In the genomic region with DNA sequence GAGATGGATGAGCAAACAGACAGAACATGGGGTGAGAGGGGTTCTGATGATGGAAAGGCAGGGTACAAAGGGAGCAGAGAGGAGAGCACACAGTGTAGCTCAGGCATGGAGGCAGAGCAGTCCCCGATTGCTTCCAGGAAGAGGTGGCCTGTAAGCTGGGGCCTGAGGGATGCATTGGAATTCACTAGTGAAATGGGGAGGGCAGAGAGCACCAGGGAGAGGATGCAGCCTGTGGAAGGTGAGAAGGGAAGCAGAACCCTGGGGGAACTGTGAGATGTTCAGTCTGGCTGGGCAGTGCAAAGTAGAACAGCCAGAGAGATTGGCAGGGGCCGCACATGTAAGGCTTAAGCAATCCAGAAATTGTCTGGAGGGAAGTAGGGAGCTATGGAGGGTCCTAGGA, we compare ENCODE assay signal across 25 cellular contexts. TPM values are rescaled to one million over a fixed set of nuclear protein-coding genes. Genes with fewer than 3 reads are reported as not detected.
A peak's percentile ranks its signal among the peaks of the same experiment; 100 is the strongest.
DNase-seq lines count a peak whose midpoint lies in the region; ATAC-seq lines count a peak whose summit lies in the region.
"Had no signal": no experiment of that assay in that cellular context is flagged by ENCODE, and none has a peak within 500 bp of the region (broad histone marks: within the 10 kb centered on the region; RNA-seq: fewer than 3 reads in every experiment).

No MANE protein-coding gene starts in this region.

- no peak overlapping the region for H3K4me3 ChIP-seq in mesodermal cell (ENCODE audit: extremely low read depth, insufficient read depth, low read length, poor library complexity, severe bottlenecking)
- H3K4me3 ChIP-seq: lower lobe of right lung had no signal

- peaks cover 29% of the 10 kb centered on the region for H3K36me3 ChIP-seq in mesodermal cell (ENCODE audit: control insufficient read depth, insufficient read depth, low read length)

- no peaks in the 10 kb centered on the region for H3K9me3 ChIP-seq in mesodermal cell (ENCODE audit: control insufficient read depth, low read length)
- H3K9me3 ChIP-seq: lower lobe of right lung had no signal

- H3K36me3 Mint-ChIP-seq in activated T-cell treated with anti-CD3 and anti-CD28 coated beads, Interleukin-2, amount 50 U/mL, for 24 hours (ENCODE audit: low read depth), result no peaks in the 10 kb centered on the region
- H3K36me3 Mint-ChIP-seq in activated T-cell treated with anti-CD3 and anti-CD28 coated beads, Interleukin-2, amount 50 U/mL, for 72 hours (ENCODE audit: insufficient read depth in 2 of 2), result no peaks in the 10 kb centered on the region
- H3K36me3 Mint-ChIP-seq in central memory CD8-positive, alpha-beta T cell (ENCODE audit: insufficient read depth), result peaks cover under 1% of the 10 kb centered on the region
- peaks cover 13 to 16% of the 10 kb centered on the region in 2 donors for H3K36me3 Mint-ChIP-seq in stimulated activated naive B cell treated with anti-CD40 and anti-IgM and Interleukin-4, amounts not matched to agents 10 μg/mL and 1 μg/mL and 100 μg/mL, for 72 hours
- H3K36me3 Mint-ChIP-seq: activated naive CD4-positive, alpha-beta T cell treated with anti-CD3 and anti-CD28 coated beads, Interleukin-2, amount 50 U/mL, for 24 hours; naive B cell had no signal

- no peak for DNase-seq in activated T-cell treated with anti-CD3 and anti-CD28 coated beads, Interleukin-2, amount 50 U/mL, for 24 hours
- no peak for DNase-seq in activated T-cell treated with anti-CD3 and anti-CD28 coated beads, Interleukin-2, amount 50 U/mL, for 72 hours
- no peak for DNase-seq in central memory CD8-positive, alpha-beta T cell (ENCODE audit: low spot score in 2 of 2)
- DNase-seq in stimulated activated naive B cell treated with anti-CD40 and anti-IgM and Interleukin-4, amounts not matched to agents 10 μg/mL and 1 μg/mL and 100 μg/mL, for 72 hours, result no peak
- DNase-seq in NCI-H2107 treated with DMSO at 0.1 percent for 48 hours (lab: John Stamatoyannopoulos, UW; ENCODE audit: unreplicated experiment) (no peak), DMS153 treated with DMSO at 0.1 percent for 48 hours (lab: John Stamatoyannopoulos, UW; ENCODE audit: unreplicated experiment) (no peak)
- DNase-seq: activated CD4-positive, alpha-beta T cell treated with anti-CD3 and anti-CD28 coated beads, Interleukin-2, amount 50 U/mL, for 48 hours; AML-193; COR-L47; hypothalamus; lower lobe of right lung; naive B cell; NCI-H2107; NCI-H524; T-helper 9 cell; trophoblast cell had no signal

- no peak overlapping the region for H3K4me3 Mint-ChIP-seq in activated T-cell treated with anti-CD3 and anti-CD28 coated beads, Interleukin-2, amount 50 U/mL, for 24 hours
- no peak overlapping the region for H3K4me3 Mint-ChIP-seq in activated T-cell treated with anti-CD3 and anti-CD28 coated beads, Interleukin-2, amount 50 U/mL, for 72 hours
- H3K4me3 Mint-ChIP-seq in central memory CD8-positive, alpha-beta T cell, result no peak overlapping the region
- H3K4me3 Mint-ChIP-seq in stimulated activated naive B cell treated with anti-CD40 and anti-IgM and Interleukin-4, amounts not matched to agents 10 μg/mL and 1 μg/mL and 100 μg/mL, for 72 hours, result no peak overlapping the region
- H3K4me3 Mint-ChIP-seq: activated naive CD4-positive, alpha-beta T cell treated with anti-CD3 and anti-CD28 coated beads, Interleukin-2, amount 50 U/mL, for 24 hours; naive B cell; stimulated activated naive CD8-positive, alpha-beta T cell treated with anti-CD3 and anti-CD28 coated beads, Interleukin-15, Interleukin-2, amounts not matched to agents 100 ng/mL and 50 ng/mL, for 24 hours; WTC11 had no signal

- H3K27me3 Mint-ChIP-seq in activated T-cell treated with anti-CD3 and anti-CD28 coated beads, Interleukin-2, amount 50 U/mL, for 24 hours, result no peaks in the 10 kb centered on the region
- no peaks in the 10 kb centered on the region for H3K27me3 Mint-ChIP-seq in activated T-cell treated with anti-CD3 and anti-CD28 coated beads, Interleukin-2, amount 50 U/mL, for 72 hours (ENCODE audit: low read depth)
- no peaks in the 10 kb centered on the region for H3K27me3 Mint-ChIP-seq in central memory CD8-positive, alpha-beta T cell
- H3K27me3 Mint-ChIP-seq in stimulated activated naive B cell treated with anti-CD40 and anti-IgM and Interleukin-4, amounts not matched to agents 10 μg/mL and 1 μg/mL and 100 μg/mL, for 72 hours, result no peaks in the 10 kb centered on the region
- H3K27me3 Mint-ChIP-seq: activated naive CD4-positive, alpha-beta T cell treated with anti-CD3 and anti-CD28 coated beads, Interleukin-2, amount 50 U/mL, for 24 hours; naive B cell; stimulated activated naive CD8-positive, alpha-beta T cell treated with anti-CD3 and anti-CD28 coated beads, Interleukin-15, Interleukin-2, amounts not matched to agents 100 ng/mL and 50 ng/mL, for 24 hours had no signal

- 94 to 96% methylated on average over 2 of the region's 2 CpGs for WGBS in mesodermal cell (ENCODE audit: insufficient coverage in 2 of 2), 2 experiments

- H3K27ac ChIP-seq in mesodermal cell (ENCODE audit: low read depth, low read length, severe bottlenecking), result peak overlapping the region; percentile 25
- H3K27ac ChIP-seq: 22Rv1, lower lobe of right lung had no signal

- no peaks in the 10 kb centered on the region for H3K9me3 Mint-ChIP-seq in activated T-cell treated with anti-CD3 and anti-CD28 coated beads, Interleukin-2, amount 50 U/mL, for 24 hours
- no peaks in the 10 kb centered on the region for H3K9me3 Mint-ChIP-seq in activated T-cell treated with anti-CD3 and anti-CD28 coated beads, Interleukin-2, amount 50 U/mL, for 72 hours
- no peaks in the 10 kb centered on the region for H3K9me3 Mint-ChIP-seq in central memory CD8-positive, alpha-beta T cell
- no peaks in the 10 kb centered on the region for H3K9me3 Mint-ChIP-seq in stimulated activated naive B cell treated with anti-CD40 and anti-IgM and Interleukin-4, amounts not matched to agents 10 μg/mL and 1 μg/mL and 100 μg/mL, for 72 hours
- H3K9me3 Mint-ChIP-seq: activated naive CD4-positive, alpha-beta T cell treated with anti-CD3 and anti-CD28 coated beads, Interleukin-2, amount 50 U/mL, for 24 hours; naive B cell; stimulated activated naive CD8-positive, alpha-beta T cell treated with anti-CD3 and anti-CD28 coated beads, Interleukin-15, Interleukin-2, amounts not matched to agents 100 ng/mL and 50 ng/mL, for 24 hours; WTC11 had no signal

- H3K27ac Mint-ChIP-seq in activated T-cell treated with anti-CD3 and anti-CD28 coated beads, Interleukin-2, amount 50 U/mL, for 24 hours, result peak overlapping the region; percentile 31
- no peak overlapping the region for H3K27ac Mint-ChIP-seq in activated T-cell treated with anti-CD3 and anti-CD28 coated beads, Interleukin-2, amount 50 U/mL, for 72 hours
- peak overlapping the region; percentile 29 for H3K27ac Mint-ChIP-seq in central memory CD8-positive, alpha-beta T cell (ENCODE audit: low read depth)
- peak overlapping the region; percentile 52 for H3K27ac Mint-ChIP-seq in stimulated activated naive B cell treated with anti-CD40 and anti-IgM and Interleukin-4, amounts not matched to agents 10 μg/mL and 1 μg/mL and 100 μg/mL, for 72 hours
- H3K27ac Mint-ChIP-seq: activated naive CD4-positive, alpha-beta T cell treated with anti-CD3 and anti-CD28 coated beads, Interleukin-2, amount 50 U/mL, for 24 hours; stimulated activated naive CD8-positive, alpha-beta T cell treated with anti-CD3 and anti-CD28 coated beads, Interleukin-15, Interleukin-2, amounts not matched to agents 100 ng/mL and 50 ng/mL, for 24 hours; WTC11 had no signal

- peaks cover 32% of the 10 kb centered on the region for H3K4me1 ChIP-seq in mesodermal cell (ENCODE audit: control insufficient read depth, insufficient read depth, low read length, poor library complexity, severe bottlenecking)

- peaks cover 14% of the 10 kb centered on the region for H3K4me1 Mint-ChIP-seq in activated T-cell treated with anti-CD3 and anti-CD28 coated beads, Interleukin-2, amount 50 U/mL, for 24 hours (ENCODE audit: low read depth)
- peaks cover 9% of the 10 kb centered on the region for H3K4me1 Mint-ChIP-seq in activated T-cell treated with anti-CD3 and anti-CD28 coated beads, Interleukin-2, amount 50 U/mL, for 72 hours (ENCODE audit: low read depth)
- H3K4me1 Mint-ChIP-seq in central memory CD8-positive, alpha-beta T cell, result peaks cover 52% of the 10 kb centered on the region
- peaks cover 27 to 45% of the 10 kb centered on the region in 2 donors for H3K4me1 Mint-ChIP-seq in stimulated activated naive B cell treated with anti-CD40 and anti-IgM and Interleukin-4, amounts not matched to agents 10 μg/mL and 1 μg/mL and 100 μg/mL, for 72 hours

- no peak for ATAC-seq in activated T-cell treated with anti-CD3 and anti-CD28 coated beads, Interleukin-2, amount 50 U/mL, for 72 hours (replicated peaks in 1 of 2)
- no peak for ATAC-seq in central memory CD8-positive, alpha-beta T cell (replicated peaks; ENCODE audit: extremely low read depth, poor library complexity, severe bottlenecking)
- ATAC-seq in stimulated activated naive B cell treated with anti-CD40 and anti-IgM and Interleukin-4, amounts not matched to agents 10 μg/mL and 1 μg/mL and 100 μg/mL, for 72 hours (replicated peaks), result no peak
- no peak for ATAC-seq in GM19023 (IDR thresholded peaks at IDR 0.05; ENCODE audit: unreplicated experiment)
- ATAC-seq: lower lobe of right lung, WTC11 had no signal

RNA-seq across cellular contexts. Expression of gene ZNF362, which starts 12.2 kb away (rescaled TPM):
- total RNA-seq in activated T-cell treated with anti-CD3 and anti-CD28 coated beads, Interleukin-2, amount 50 U/mL, for 72 hours, result 10 to 100 TPM; 16.9 to 23.9 TPM
- polyA plus RNA-seq in mesodermal cell (2013, experiment 1 of 2), result 36.2 TPM
- 35.9 TPM for polyA plus RNA-seq in mesodermal cell (2013, experiment 2 of 2)

RNA-seq across cellular contexts. Expression of gene A3GALT2, which starts 52.4 kb away (rescaled TPM):
- not detected for total RNA-seq in activated T-cell treated with anti-CD3 and anti-CD28 coated beads, Interleukin-2, amount 50 U/mL, for 72 hours
- not detected for polyA plus RNA-seq in mesodermal cell (2013, experiment 1 of 2)
- polyA plus RNA-seq in mesodermal cell (2013, experiment 2 of 2), result not detected
- total RNA-seq: lower lobe of right lung, RPMI7951, skeletal muscle tissue, WTC11 had no signal
- polyA plus RNA-seq: keratinocyte had no signal
